In genomic region chr9:117825609-117826347, GRCh38 we compare ENCODE assay signal across 9 cellular contexts.
DNase-seq lines count a peak whose midpoint lies in the region; ATAC-seq and TF ChIP-seq lines count a peak whose summit lies in the region.
"Had no signal": no experiment of that assay in that cellular context is flagged by ENCODE, and none has a peak within 500 bp of the region (broad histone marks: within the 10 kb centered on the region; RNA-seq: fewer than 3 reads in every experiment).

No MANE protein-coding gene starts in this region.

- H3K9me3 Mint-ChIP-seq in activated naive CD4-positive, alpha-beta T cell treated with anti-CD3 and anti-CD28 coated beads, Interleukin-2, amount 10 ng/mL, durations not matched to agents 7 days and 5 days, result peaks cover 7% of the 10 kb centered on the region
- H3K9me3 Mint-ChIP-seq in stimulated activated naive B cell treated with anti-CD40 and anti-IgM and Interleukin-4, amounts not matched to agents 10 μg/mL and 1 μg/mL and 100 μg/mL, for 72 hours, result no peaks in the 10 kb centered on the region

- no peak overlapping the region for H3K27ac ChIP-seq in dorsolateral prefrontal cortex
- H3K27ac ChIP-seq: adrenal gland had no signal

- ATAC-seq in GM18499 (IDR thresholded peaks at IDR 0.05; ENCODE audit: insufficient read depth, unreplicated experiment) (peak; percentile 93), HG02610 (IDR thresholded peaks at IDR 0.05; ENCODE audit: unreplicated experiment) (peak; percentile 94), omental fat pad (ENCODE audit: low FRiP score) (no peak)
- peak; percentile 99 to 100 for ATAC-seq in stimulated activated naive B cell treated with anti-CD40 and anti-IgM and Interleukin-4, amounts not matched to agents 10 μg/mL and 1 μg/mL and 100 μg/mL, for 72 hours (replicated peaks)

- H3K27ac Mint-ChIP-seq in activated naive CD4-positive, alpha-beta T cell treated with anti-CD3 and anti-CD28 coated beads, Interleukin-2, amount 10 ng/mL, durations not matched to agents 7 days and 5 days, result peak overlapping the region; percentile 69
- H3K27ac Mint-ChIP-seq in stimulated activated naive B cell treated with anti-CD40 and anti-IgM and Interleukin-4, amounts not matched to agents 10 μg/mL and 1 μg/mL and 100 μg/mL, for 72 hours, result no peak overlapping the region

- peak overlapping the region; percentile 16 for H3K4me3 Mint-ChIP-seq in activated naive CD4-positive, alpha-beta T cell treated with anti-CD3 and anti-CD28 coated beads, Interleukin-2, amount 10 ng/mL, durations not matched to agents 7 days and 5 days
- peak overlapping the region in 1 of 2 donors; percentile 37 for H3K4me3 Mint-ChIP-seq in stimulated activated naive B cell treated with anti-CD40 and anti-IgM and Interleukin-4, amounts not matched to agents 10 μg/mL and 1 μg/mL and 100 μg/mL, for 72 hours

- H3K27me3 ChIP-seq in dorsolateral prefrontal cortex, result no peaks in the 10 kb centered on the region
- H3K27me3 ChIP-seq: adrenal gland had no signal

- no peaks in the 10 kb centered on the region for H3K36me3 Mint-ChIP-seq in activated naive CD4-positive, alpha-beta T cell treated with anti-CD3 and anti-CD28 coated beads, Interleukin-2, amount 10 ng/mL, durations not matched to agents 7 days and 5 days
- no peaks in the 10 kb centered on the region for H3K36me3 Mint-ChIP-seq in stimulated activated naive B cell treated with anti-CD40 and anti-IgM and Interleukin-4, amounts not matched to agents 10 μg/mL and 1 μg/mL and 100 μg/mL, for 72 hours

- peak; percentile 93 for DNase-seq in NOMO-1 treated with DMSO at 0.1 percent for 48 hours (lab: John Stamatoyannopoulos, UW; ENCODE audit: unreplicated experiment)
- DNase-seq in activated naive CD4-positive, alpha-beta T cell treated with anti-CD3 and anti-CD28 coated beads, Interleukin-2, amount 10 ng/mL, durations not matched to agents 7 days and 5 days, result peak; percentile 81
- DNase-seq in stimulated activated naive B cell treated with anti-CD40 and anti-IgM and Interleukin-4, amounts not matched to agents 10 μg/mL and 1 μg/mL and 100 μg/mL, for 72 hours, result peak; percentile 39
- DNase-seq in dorsolateral prefrontal cortex, result no peak
- DNase-seq in omental fat pad (ENCODE audit: low spot score), result no peak
- DNase-seq in NCI-H526 (lab: John Stamatoyannopoulos, UW), result no peak

- peaks cover 27% of the 10 kb centered on the region for H3K4me1 Mint-ChIP-seq in activated naive CD4-positive, alpha-beta T cell treated with anti-CD3 and anti-CD28 coated beads, Interleukin-2, amount 10 ng/mL, durations not matched to agents 7 days and 5 days
- H3K4me1 Mint-ChIP-seq in stimulated activated naive B cell treated with anti-CD40 and anti-IgM and Interleukin-4, amounts not matched to agents 10 μg/mL and 1 μg/mL and 100 μg/mL, for 72 hours, result peaks cover 19 to 39% of the 10 kb centered on the region in 2 donors

- intact Hi-C loops in dorsolateral prefrontal cortex (cut with DNase I), result no loop called here

- H3K4me3 ChIP-seq in dorsolateral prefrontal cortex, result no peak overlapping the region
- H3K4me3 ChIP-seq: adrenal gland had no signal

- no peak for TF ChIP-seq CTCF in dorsolateral prefrontal cortex (IDR thresholded peaks at IDR 0.05 in 54 of 56, conservative IDR thresholded peaks at IDR 0.05 in 2 of 56; ENCODE audit: low read depth in 1 of 56, partially characterized antibody in 56 of 56)
- TF ChIP-seq CTCF in omental fat pad (IDR thresholded peaks at IDR 0.05), result no peak

- peaks cover 59% of the 10 kb centered on the region for H3K27me3 Mint-ChIP-seq in activated naive CD4-positive, alpha-beta T cell treated with anti-CD3 and anti-CD28 coated beads, Interleukin-2, amount 10 ng/mL, durations not matched to agents 7 days and 5 days
- H3K27me3 Mint-ChIP-seq in stimulated activated naive B cell treated with anti-CD40 and anti-IgM and Interleukin-4, amounts not matched to agents 10 μg/mL and 1 μg/mL and 100 μg/mL, for 72 hours, result peaks cover 16 to 27% of the 10 kb centered on the region in 2 donors

- CTCF ChIA-PET in activated naive CD4-positive, alpha-beta T cell treated with anti-CD3 and anti-CD28 coated beads, Interleukin-2, amount 10 ng/mL, durations not matched to agents 7 days and 5 days (lab: Charles Lee), result no interaction called here

Comparison
In these comparisons a context has a peak if more than half of its experiments do, and no peak if none do; other contexts are left out.
1. DNase-seq: peak in NOMO-1 treated with DMSO at 0.1 percent for 48 hours (single experiment), activated naive CD4-positive, alpha-beta T cell treated with anti-CD3 and anti-CD28 coated beads, Interleukin-2, amount 10 ng/mL, durations not matched to agents 7 days and 5 days (single experiment) and stimulated activated naive B cell treated with anti-CD40 and anti-IgM and Interleukin-4, amounts not matched to agents 10 μg/mL and 1 μg/mL and 100 μg/mL, for 72 hours (single experiment); none in dorsolateral prefrontal cortex (0 of 10), omental fat pad (single experiment) and NCI-H526 (0 of 2).